Comparison of ENCODE assay signal across 18 cellular contexts in genomic region chr14:52244328-52244727, GRCh38. TPM values are rescaled to one million over a fixed set of nuclear protein-coding genes. Genes with fewer than 3 reads are reported as not detected.
DNase-seq lines count a peak whose midpoint lies in the region; ATAC-seq and TF ChIP-seq lines count a peak whose summit lies in the region.
"Had no signal": no experiment of that assay in that cellular context is flagged by ENCODE, and none has a peak within 500 bp of the region (broad histone marks: within the 10 kb centered on the region; RNA-seq: fewer than 3 reads in every experiment).

No MANE protein-coding gene starts in this region.

- peaks cover 24% of the 10 kb centered on the region for H3K4me1 Mint-ChIP-seq in chondrocyte (ENCODE audit: low read depth)

- no peak overlapping the region for H3K4me3 Mint-ChIP-seq in chondrocyte (ENCODE audit: unreplicated experiment)
- H3K4me3 Mint-ChIP-seq: activated T-cell treated with anti-CD3 and anti-CD28 coated beads, Interleukin-2, amount 50 U/mL, for 24 hours; T-helper 1 cell treated with Interleukin-12 subunit alpha and Interleukin-12 subunit beta and Interleukin-4 antibody, amounts not matched to agents 30 μg/mL and 1 μg/mL, for 36 hours had no signal

- no peak for TF ChIP-seq CTCF in chondrocyte (IDR thresholded peaks at IDR 0.05)

- DNase-seq in M059J (ENCODE audit: low read depth) (peak; percentile 34), HCEC 1CT (no peak), T-helper 1 cell (no peak), chondrocyte (ENCODE audit: low spot score) (no peak)
- DNase-seq in stimulated activated CD4-positive, alpha-beta T cell treated with anti-CD3 and anti-CD28 coated beads, Interleukin-2, amount 100 ng/mL, for 48 hours = no peak
- DNase-seq: activated T-cell treated with anti-CD3 and anti-CD28 coated beads, Interleukin-2, amount 50 U/mL, for 24 hours; adrenal gland; AML-193; hippocampal formation; NCI-H1092 treated with DMSO at 0.1 percent for 48 hours; NCI-H226; Peyer's patch had no signal

- H3K27ac Mint-ChIP-seq in chondrocyte (ENCODE audit: unreplicated experiment) = no peak overlapping the region
- H3K27ac Mint-ChIP-seq: activated T-cell treated with anti-CD3 and anti-CD28 coated beads, Interleukin-2, amount 50 U/mL, for 24 hours; T-helper 1 cell treated with Interleukin-12 subunit alpha and Interleukin-12 subunit beta and Interleukin-4 antibody, amounts not matched to agents 30 μg/mL and 1 μg/mL, for 36 hours had no signal

- H3K36me3 Mint-ChIP-seq in chondrocyte (ENCODE audit: low read depth) = peaks cover 2% of the 10 kb centered on the region

- ATAC-seq in GM18861 (IDR thresholded peaks at IDR 0.05; ENCODE audit: unreplicated experiment) (peak; percentile 56), GM21390 (IDR thresholded peaks at IDR 0.05; ENCODE audit: unreplicated experiment) (peak; percentile 80), HG02943 (IDR thresholded peaks at IDR 0.05; ENCODE audit: low read depth, unreplicated experiment) (peak; percentile 80)
- ATAC-seq: esophagus mucosa had no signal

- peaks cover 5% of the 10 kb centered on the region for H3K27me3 Mint-ChIP-seq in chondrocyte (ENCODE audit: low read depth)
- H3K27me3 Mint-ChIP-seq: activated T-cell treated with anti-CD3 and anti-CD28 coated beads, Interleukin-2, amount 50 U/mL, for 24 hours had no signal

- peaks cover 5% of the 10 kb centered on the region for H3K9me3 Mint-ChIP-seq in chondrocyte (ENCODE audit: low read depth)
- H3K9me3 Mint-ChIP-seq: activated T-cell treated with anti-CD3 and anti-CD28 coated beads, Interleukin-2, amount 50 U/mL, for 24 hours had no signal

RNA-seq across cellular contexts. Expression of gene PTGDR, which starts 23.2 kb away (rescaled TPM):
- not detected in 2 replicates for total RNA-seq in M059J (2014; rRNA removed; shearing (Covaris generic))
- total RNA-seq in chondrocyte = 0.07 TPM in 1 of 3 replicates, not detected in the others
- total RNA-seq: esophagus mucosa, HT1080 had no signal
